In the genomic region with DNA sequence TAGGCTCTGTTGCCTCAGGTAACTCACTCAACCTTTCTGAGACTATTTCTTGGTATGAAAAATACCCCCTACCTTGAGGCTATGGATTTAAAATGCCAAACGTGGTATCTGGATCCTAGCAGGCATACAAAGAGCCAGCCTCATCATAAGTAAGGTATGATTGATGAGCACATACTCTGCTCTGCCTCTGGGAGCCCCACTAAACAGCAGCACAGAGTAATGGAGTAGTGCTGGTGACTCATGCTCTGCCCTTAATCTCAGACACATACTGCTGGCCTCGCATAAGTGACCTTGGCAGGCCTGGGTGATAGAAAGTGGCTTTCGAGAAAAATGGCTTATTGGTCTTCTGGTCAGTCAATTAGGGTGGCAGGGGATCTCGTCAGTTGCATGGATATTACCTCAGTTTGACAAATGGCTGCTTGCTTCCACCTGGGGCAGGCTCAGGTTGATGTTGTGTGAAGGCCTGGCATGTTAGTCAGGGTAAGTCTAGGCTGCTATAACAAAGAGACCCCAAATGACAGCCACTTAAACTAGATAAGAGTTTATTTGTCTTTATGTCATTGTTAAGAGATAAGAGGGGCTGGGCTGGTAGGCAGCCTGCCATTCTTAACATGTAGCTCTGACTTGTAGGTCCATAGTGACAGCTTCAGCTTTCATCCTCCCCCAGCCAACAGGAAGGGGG, we compare ENCODE assay signal across 32 cellular contexts. TPM values are rescaled to one million over a fixed set of nuclear protein-coding genes. Genes with fewer than 3 reads are reported as not detected.
DNase-seq lines count a peak whose midpoint lies in the region; ATAC-seq and TF ChIP-seq lines count a peak whose summit lies in the region.
"Had no signal": no experiment of that assay in that cellular context is flagged by ENCODE, and none has a peak within 500 bp of the region (broad histone marks: within the 10 kb centered on the region; RNA-seq: fewer than 3 reads in every experiment).

No MANE protein-coding gene starts in this region.

- H3K9me3 ChIP-seq in CD8-positive, alpha-beta T cell (ENCODE audit: low read length) = no peaks in the 10 kb centered on the region
- H3K9me3 ChIP-seq: esophagus squamous epithelium, gastrocnemius medialis, left lung, prostate gland, vagina had no signal

- POLR2A ChIA-PET in CD8-positive, alpha-beta T cell (lab: Charles Lee) = no interaction called here

- no peak overlapping the region for H3K4me3 Mint-ChIP-seq in HFFc6
- H3K4me3 Mint-ChIP-seq in CD8-positive, alpha-beta T cell = no peak overlapping the region
- H3K4me3 Mint-ChIP-seq: activated naive CD8-positive, alpha-beta T cell; CD4-positive, alpha-beta T cell; naive B cell; stimulated activated naive CD8-positive, alpha-beta T cell treated with anti-CD3 and anti-CD28 coated beads, Interleukin-15, amount 100 ng/mL, for 72 hours had no signal

- peaks cover 5% of the 10 kb centered on the region for H3K27me3 Mint-ChIP-seq in HFFc6 (ENCODE audit: insufficient read depth)
- H3K27me3 Mint-ChIP-seq in CD8-positive, alpha-beta T cell (ENCODE audit: low read depth) = peaks cover 7% of the 10 kb centered on the region

- no peaks in the 10 kb centered on the region for H3K27me3 ChIP-seq in CD8-positive, alpha-beta T cell (ENCODE audit: insufficient read depth, low read length)
- H3K27me3 ChIP-seq: gastrocnemius medialis, vagina had no signal

- DNase-seq in DMS53 (lab: John Stamatoyannopoulos, UW) = peak; percentile 32
- no peak for DNase-seq in DMS53 treated with DMSO at 0.1 percent for 48 hours (lab: John Stamatoyannopoulos, UW; ENCODE audit: unreplicated experiment)
- peak; percentile 4 for DNase-seq in HFFc6
- peak; percentile 14 for DNase-seq in SW480 (ENCODE audit: low spot score)
- peak; percentile 65 for DNase-seq in kidney tubule cell (ENCODE audit: low spot score)
- DNase-seq in CD8-positive, alpha-beta T cell = no peak
- no peak for DNase-seq in activated effector memory CD4-positive, alpha-beta T cell treated with anti-CD3 and anti-CD28 coated beads, Interleukin-2, amount 50 U/mL, for 16 hours
- DNase-seq in left lobe of liver (ENCODE audit: low spot score) = no peak
- DNase-seq: activated CD4-positive, alpha-beta T cell treated with anti-CD3 and anti-CD28 coated beads for 1 hour; activated T-cell treated with anti-CD3 and anti-CD28 coated beads for 4 hours; aorta; caudate nucleus; CD4-positive, alpha-beta T cell; esophagus squamous epithelium; gastrocnemius medialis; GDM1; H7; KG1; left lung; MV-4-11; naive B cell; NCI-H1436 treated with DMSO at 0.1 percent for 48 hours; NCI-H524; stimulated activated naive CD8-positive, alpha-beta T cell treated with anti-CD3 and anti-CD28 coated beads, Interleukin-15, amount 100 ng/mL, for 72 hours had no signal

- CTCF ChIA-PET in CD8-positive, alpha-beta T cell (lab: Charles Lee) = no interaction called here

- ATAC-seq in CD8-positive, alpha-beta T cell = no peak
- ATAC-seq in left lobe of liver = no peak
- ATAC-seq: gastrocnemius medialis; left lung; Panc1; stimulated activated naive CD8-positive, alpha-beta T cell treated with anti-CD3 and anti-CD28 coated beads, Interleukin-15, amount 100 ng/mL, for 72 hours had no signal

- H3K27ac Mint-ChIP-seq in HFFc6 = no peak overlapping the region
- H3K27ac Mint-ChIP-seq in CD8-positive, alpha-beta T cell = no peak overlapping the region
- H3K27ac Mint-ChIP-seq: activated naive CD8-positive, alpha-beta T cell; CD4-positive, alpha-beta T cell; naive B cell had no signal

- no peaks in the 10 kb centered on the region for H3K4me1 ChIP-seq in CD8-positive, alpha-beta T cell (ENCODE audit: insufficient read depth, low read length)
- H3K4me1 ChIP-seq: esophagus squamous epithelium, gastrocnemius medialis, left lung, prostate gland, vagina had no signal

- no peaks in the 10 kb centered on the region for H3K36me3 Mint-ChIP-seq in HFFc6 (ENCODE audit: low read depth)
- no peaks in the 10 kb centered on the region for H3K36me3 Mint-ChIP-seq in CD8-positive, alpha-beta T cell
- H3K36me3 Mint-ChIP-seq: activated naive CD8-positive, alpha-beta T cell had no signal

- no peaks in the 10 kb centered on the region for H3K9me3 Mint-ChIP-seq in HFFc6
- H3K9me3 Mint-ChIP-seq in CD8-positive, alpha-beta T cell = no peaks in the 10 kb centered on the region
- H3K9me3 Mint-ChIP-seq: CD4-positive, alpha-beta T cell; stimulated activated naive CD8-positive, alpha-beta T cell treated with anti-CD3 and anti-CD28 coated beads, Interleukin-15, amount 100 ng/mL, for 72 hours had no signal

- no peak for TF ChIP-seq CTCF in HFFc6 (IDR thresholded peaks at IDR 0.05)
- TF ChIP-seq CTCF in CD8-positive, alpha-beta T cell (IDR thresholded peaks at IDR 0.05) = no peak

- H3K27ac ChIP-seq in CD8-positive, alpha-beta T cell (ENCODE audit: low read depth, low read length) = no peak overlapping the region
- H3K27ac ChIP-seq: 22Rv1, esophagus squamous epithelium, gastrocnemius medialis, left lung, prostate gland, vagina had no signal

- intact Hi-C loops in CD8-positive, alpha-beta T cell (cut with DNase I, micrococcal nuclease) = no loop called here

- no peak overlapping the region for H3K4me3 ChIP-seq in CD8-positive, alpha-beta T cell (ENCODE audit: low read depth, low read length)
- H3K4me3 ChIP-seq: esophagus squamous epithelium, gastrocnemius medialis, left lung, prostate gland, vagina had no signal

- H3K4me1 Mint-ChIP-seq in HFFc6 (ENCODE audit: low read depth) = no peaks in the 10 kb centered on the region
- H3K4me1 Mint-ChIP-seq in CD8-positive, alpha-beta T cell (ENCODE audit: low read depth) = peaks cover 2% of the 10 kb centered on the region
- H3K4me1 Mint-ChIP-seq: naive B cell; stimulated activated naive CD8-positive, alpha-beta T cell treated with anti-CD3 and anti-CD28 coated beads, Interleukin-15, amount 100 ng/mL, for 72 hours had no signal

- H3K36me3 ChIP-seq in CD8-positive, alpha-beta T cell (ENCODE audit: insufficient read depth, low read length) = no peaks in the 10 kb centered on the region
- H3K36me3 ChIP-seq: esophagus squamous epithelium, gastrocnemius medialis, left lung, prostate gland, vagina had no signal

RNA-seq across cellular contexts. Expression of a gene that starts 15.2 kb away (rescaled TPM):
- not detected for total RNA-seq in HFFc6 (2021; fragmentation: NEBNext Ultra II Directional; extraction: Animal tissue kit (Norgen Biotek cat#: 25700))
- total RNA-seq in CD8-positive, alpha-beta T cell = not detected
- total RNA-seq in left lobe of liver = not detected
- total RNA-seq: aorta; CD4-positive, alpha-beta T cell; esophagus squamous epithelium; gastrocnemius medialis; H7; left lung; SK-MEL-5; skeletal muscle tissue; T-helper 1 cell treated with Interleukin-12 subunit alpha and Interleukin-12 subunit beta and Interleukin-4 antibody, amounts not matched to agents 30 ng/mL and 1 ng/mL, for 36 hours; vagina had no signal

Comparison
In these comparisons a context has a peak if more than half of its experiments do, and no peak if none do; other contexts are left out.
1. DNase-seq: peak in DMS53 (single experiment), HFFc6 (single experiment), SW480 (single experiment) and kidney tubule cell (single experiment); none in DMS53 treated with DMSO at 0.1 percent for 48 hours (single experiment), CD8-positive, alpha-beta T cell (0 of 7), activated effector memory CD4-positive, alpha-beta T cell treated with anti-CD3 and anti-CD28 coated beads, Interleukin-2, amount 50 U/mL, for 16 hours (single experiment) and left lobe of liver (single experiment).